Comparison of ENCODE assay signal across 34 cellular contexts in the genomic region with DNA sequence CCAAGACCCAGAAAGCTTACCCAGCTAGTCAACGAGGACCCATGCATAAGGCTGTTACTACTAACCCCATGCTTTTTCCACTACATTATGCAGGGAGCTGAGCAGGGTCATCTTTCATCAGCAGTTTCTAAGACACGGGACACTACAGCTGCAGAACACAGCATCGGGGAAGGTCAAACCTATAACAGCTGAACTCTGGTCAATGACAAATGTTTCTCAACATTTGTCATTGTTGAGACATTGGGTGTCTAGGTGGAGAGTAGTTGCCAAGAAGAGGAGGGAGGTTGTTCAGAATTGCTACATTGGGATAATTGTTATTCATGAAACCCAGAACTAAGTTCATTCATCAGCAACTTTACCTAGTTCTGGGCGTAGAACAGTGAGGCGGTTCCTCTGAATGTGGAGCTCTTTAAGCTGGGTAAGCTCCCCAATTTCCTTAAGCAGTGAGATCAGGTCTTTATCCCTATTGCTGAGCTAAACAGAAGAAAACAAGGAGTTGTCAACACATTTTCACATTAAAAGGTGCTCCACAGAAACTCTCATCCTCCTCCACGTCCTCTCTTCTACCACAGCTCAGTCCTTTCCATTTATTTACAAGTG.
"Had no signal": no experiment of that assay in that cellular context is flagged by ENCODE, and none has a peak within 500 bp of the region (broad histone marks: within the 10 kb centered on the region; RNA-seq: fewer than 3 reads in every experiment).

No MANE protein-coding gene starts in this region.

- H3K4me3 ChIP-seq: adrenal gland, body of pancreas, breast epithelium, MG63, Peyer's patch, SJSA1 had no signal

- H3K4me2 ChIP-seq: SK-N-SH had no signal

- H3K9me3 ChIP-seq: adrenal gland, body of pancreas, breast epithelium, MG63, Peyer's patch, SJSA1, SK-N-SH had no signal

- FAIRE-seq: astrocyte, TTC549 had no signal

- H3K27me3 ChIP-seq: body of pancreas, breast epithelium, Peyer's patch, SJSA1 had no signal

- H3K27ac ChIP-seq: adrenal gland, body of pancreas, breast epithelium, Peyer's patch, SJSA1 had no signal

- H3K9ac ChIP-seq: SK-N-SH had no signal

- H3K9me3 Mint-ChIP-seq: activated CD4-positive, alpha-beta T cell treated with anti-CD3 and anti-CD28 coated beads, Interleukin-2, amount 10 ng/mL, durations not matched to agents 7 days and 5 days; activated naive CD4-positive, alpha-beta T cell treated with anti-CD3 and anti-CD28 coated beads for 36 hours; activated naive CD4-positive, alpha-beta T cell treated with anti-CD3 and anti-CD28 coated beads, Interleukin-2, amount 50 U/mL, for 72 hours; activated T-cell treated with anti-CD3 and anti-CD28 coated beads, Interleukin-2, amount 50 U/mL, for 4 hours; activated T-helper 1 cell treated with anti-CD3 and anti-CD28 coated beads, Interleukin-12 subunit alpha, Interleukin-12 subunit beta, Interleukin-2, Interleukin-4 antibody, amounts not matched to agents 30 ng/mL and 10 ng/mL and 1 ng/mL, durations not matched to agents 14 hours and 24 hours and 36 hours; T-helper 1 cell treated with Interleukin-12 subunit alpha and Interleukin-12 subunit beta and Interleukin-4 antibody, amounts not matched to agents 30 μg/mL and 1 μg/mL, for 36 hours; T-helper 2 cell treated with Interferon-gamma antibody and Interleukin-4, amounts not matched to agents 5 μg/mL and 100 μg/mL, for 36 hours had no signal

- H3K4me3 Mint-ChIP-seq: activated CD4-positive, alpha-beta T cell treated with anti-CD3 and anti-CD28 coated beads for 36 hours; activated CD4-positive, alpha-beta T cell treated with anti-CD3 and anti-CD28 coated beads, Interleukin-2, amount 10 ng/mL, durations not matched to agents 7 days and 5 days; activated CD8-positive, alpha-beta T cell treated with anti-CD3 and anti-CD28 coated beads, Interleukin-2, amount 10 ng/mL, durations not matched to agents 7 days and 5 days; activated naive CD4-positive, alpha-beta T cell treated with anti-CD3 and anti-CD28 coated beads for 36 hours; activated T-cell treated with anti-CD3 and anti-CD28 coated beads, Interleukin-2, amount 50 U/mL, for 4 hours; activated T-helper 1 cell treated with anti-CD3 and anti-CD28 coated beads, Interleukin-12 subunit alpha, Interleukin-12 subunit beta, Interleukin-2, Interleukin-4 antibody, amounts not matched to agents 30 ng/mL and 10 ng/mL and 1 ng/mL, durations not matched to agents 14 hours and 24 hours and 36 hours; T-helper 1 cell treated with Interleukin-12 subunit alpha and Interleukin-12 subunit beta and Interleukin-4 antibody, amounts not matched to agents 30 μg/mL and 1 μg/mL, for 36 hours; T-helper 2 cell treated with Interferon-gamma antibody and Interleukin-4, amounts not matched to agents 5 μg/mL and 100 μg/mL, for 36 hours had no signal

- H3K36me3 Mint-ChIP-seq: activated naive CD4-positive, alpha-beta T cell treated with anti-CD3 and anti-CD28 coated beads, Interleukin-2, amount 50 U/mL, for 72 hours had no signal

- ATAC-seq: activated CD4-positive, alpha-beta T cell treated with anti-CD3 and anti-CD28 coated beads for 36 hours; activated CD4-positive, CD25-positive, alpha-beta regulatory T cell treated with anti-CD3 and anti-CD28 coated beads, Interleukin-2, amount 50 U/mL, for 24 hours; activated CD8-positive, alpha-beta T cell treated with anti-CD3 and anti-CD28 coated beads, Interleukin-2, amount 10 ng/mL, durations not matched to agents 7 days and 5 days; activated naive CD4-positive, alpha-beta T cell treated with anti-CD3 and anti-CD28 coated beads, Interleukin-2, amount 50 U/mL, for 72 hours; activated T-cell treated with anti-CD3 and anti-CD28 coated beads, Interleukin-2, amount 50 U/mL, for 4 hours; body of pancreas; PC-3 had no signal

- H3K36me3 ChIP-seq: adrenal gland, breast epithelium, MG63, Peyer's patch, SJSA1 had no signal

- H3K27ac Mint-ChIP-seq: activated CD4-positive, alpha-beta T cell treated with anti-CD3 and anti-CD28 coated beads for 36 hours; activated CD4-positive, alpha-beta T cell treated with anti-CD3 and anti-CD28 coated beads, Interleukin-2, amount 10 ng/mL, durations not matched to agents 7 days and 5 days; activated CD8-positive, alpha-beta T cell treated with anti-CD3 and anti-CD28 coated beads, Interleukin-2, amount 10 ng/mL, durations not matched to agents 7 days and 5 days; activated naive CD4-positive, alpha-beta T cell treated with anti-CD3 and anti-CD28 coated beads for 36 hours; activated naive CD4-positive, alpha-beta T cell treated with anti-CD3 and anti-CD28 coated beads, Interleukin-2, amount 50 U/mL, for 72 hours; activated T-helper 1 cell treated with anti-CD3 and anti-CD28 coated beads, Interleukin-12 subunit alpha, Interleukin-12 subunit beta, Interleukin-2, Interleukin-4 antibody, amounts not matched to agents 30 ng/mL and 10 ng/mL and 1 ng/mL, durations not matched to agents 14 hours and 24 hours and 36 hours; T-helper 1 cell treated with Interleukin-12 subunit alpha and Interleukin-12 subunit beta and Interleukin-4 antibody, amounts not matched to agents 30 μg/mL and 1 μg/mL, for 36 hours; T-helper 2 cell treated with Interferon-gamma antibody and Interleukin-4, amounts not matched to agents 5 μg/mL and 100 μg/mL, for 36 hours had no signal

- DNase-seq: activated CD4-positive, alpha-beta T cell treated with anti-CD3 and anti-CD28 coated beads for 36 hours; activated CD4-positive, alpha-beta T cell treated with anti-CD3 and anti-CD28 coated beads, Interleukin-2, amount 10 ng/mL, durations not matched to agents 7 days and 5 days; activated CD4-positive, alpha-beta T cell treated with anti-CD3 and anti-CD28 coated beads, Interleukin-2, amount 50 U/mL, for 48 hours; activated CD8-positive, alpha-beta T cell treated with anti-CD3 and anti-CD28 coated beads, Interleukin-2, amount 10 ng/mL, durations not matched to agents 7 days and 5 days; activated gamma-delta T cell treated with Interleukin-2 at 50 U/mL for 16 hours; activated naive CD4-positive, alpha-beta T cell treated with anti-CD3 and anti-CD28 coated beads for 36 hours; activated T-cell treated with anti-CD3 and anti-CD28 coated beads, Interleukin-2, amount 50 U/mL, for 4 hours; adrenal gland; body of pancreas; Karpas-422; KBM-7; MG63; NCI-H1048; NCI-H1436 treated with DMSO at 0.1 percent for 48 hours; NCI-H1694 treated with DMSO at 0.1 percent for 48 hours; NCI-H2029; NCI-H510A; NCI-H526; NCI-H748 treated with DMSO at 0.1 percent for 48 hours; NK-92 treated with Interleukin-12 subunit alpha and Interleukin-12 subunit beta, amount 100 ng/mL, for 24 hours; PC-3; Peyer's patch; RPMI8226; SHP77 treated with DMSO at 0.1 percent for 48 hours; SK-N-SH had no signal

- H3K4me1 ChIP-seq: adrenal gland, body of pancreas, breast epithelium, Peyer's patch, SJSA1 had no signal

- H3K4me1 Mint-ChIP-seq: activated CD4-positive, alpha-beta T cell treated with anti-CD3 and anti-CD28 coated beads for 36 hours; activated CD4-positive, alpha-beta T cell treated with anti-CD3 and anti-CD28 coated beads, Interleukin-2, amount 10 ng/mL, durations not matched to agents 7 days and 5 days had no signal
